In the genomic region with DNA sequence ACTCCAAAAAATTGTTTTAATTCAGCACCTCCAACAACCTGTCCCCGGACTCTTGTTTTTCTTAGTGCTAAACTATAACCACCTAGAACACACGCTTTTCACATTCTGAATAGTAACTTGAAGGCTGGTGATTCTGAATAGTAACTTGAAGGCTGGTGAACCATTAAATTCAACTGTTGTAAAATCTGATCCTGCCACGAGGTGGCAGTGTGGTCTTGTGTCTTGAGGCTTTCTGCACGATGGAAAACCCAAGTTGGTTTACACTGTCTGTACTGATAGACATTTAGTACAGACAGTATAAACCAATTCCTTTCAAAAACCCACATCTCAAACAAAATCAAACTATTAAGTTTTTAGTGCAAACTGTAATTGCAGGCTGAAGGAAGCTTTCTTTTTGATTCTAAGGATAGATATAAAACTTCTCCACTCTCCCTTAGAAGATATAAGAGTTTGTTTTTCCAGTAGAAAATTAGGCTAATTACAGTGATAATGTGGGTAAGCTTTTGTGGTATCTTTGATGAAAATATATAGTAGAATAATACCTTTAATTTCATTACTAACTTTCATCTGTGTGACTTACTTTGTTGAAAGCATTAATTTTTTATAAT, we compare ENCODE assay signal across 8 cellular contexts. TPM values are rescaled to one million over a fixed set of nuclear protein-coding genes. Genes with fewer than 3 reads are reported as not detected.
A peak's percentile ranks its signal among the peaks of the same experiment; 100 is the strongest.
DNase-seq lines count a peak whose midpoint lies in the region; ATAC-seq and TF ChIP-seq lines count a peak whose summit lies in the region.

No MANE protein-coding gene starts in this region.

- no peak overlapping the region for H3K9ac ChIP-seq in mesenchymal stem cell (ENCODE audit: low read length)

- H2BK12ac ChIP-seq in mesenchymal stem cell (ENCODE audit: low read length in 2 of 2) = no peak overlapping the region

- H3K9me3 ChIP-seq in CD4-positive, CD25-positive, alpha-beta regulatory T cell (ENCODE audit: control insufficient read depth in 2 of 2, low read length in 2 of 2) = peaks cover 1 to 5% of the 10 kb centered on the region in 2 experiments
- H3K9me3 ChIP-seq in mesenchymal stem cell (ENCODE audit: control insufficient read depth, low read length) = peaks cover 21% of the 10 kb centered on the region

- no peak overlapping the region for H3K4me3 Mint-ChIP-seq in CD4-positive, CD25-positive, alpha-beta regulatory T cell
- no peak overlapping the region for H3K4me3 Mint-ChIP-seq in activated CD8-positive, alpha-beta T cell treated with anti-CD3 and anti-CD28 coated beads for 36 hours

- H3K36me3 ChIP-seq in CD4-positive, CD25-positive, alpha-beta regulatory T cell (ENCODE audit: control insufficient read depth, insufficient read depth, low read length) = no peaks in the 10 kb centered on the region
- no peaks in the 10 kb centered on the region for H3K36me3 ChIP-seq in mesenchymal stem cell (ENCODE audit: control insufficient read depth in 1 of 2, insufficient read depth in 2 of 2, low read depth in 1 of 2, low read length in 2 of 2)

- no peaks in the 10 kb centered on the region for H3K4me1 ChIP-seq in CD4-positive, CD25-positive, alpha-beta regulatory T cell (ENCODE audit: control insufficient read depth, insufficient read depth, low read length, poor library complexity, severe bottlenecking)
- peaks cover 5% of the 10 kb centered on the region for H3K4me1 ChIP-seq in mesenchymal stem cell (ENCODE audit: control insufficient read depth, insufficient read depth, low read depth, low read length)

- no peak overlapping the region for H2BK5ac ChIP-seq in mesenchymal stem cell (ENCODE audit: low read depth, low read length, poor library complexity, severe bottlenecking)

- H3K4me3 ChIP-seq in CD4-positive, CD25-positive, alpha-beta regulatory T cell (ENCODE audit: low read depth, low read length) = no peak overlapping the region
- no peak overlapping the region for H3K4me3 ChIP-seq in mesenchymal stem cell (ENCODE audit: insufficient read depth in 1 of 2, low read depth in 1 of 2, low read length in 2 of 2)

- H2BK15ac ChIP-seq in mesenchymal stem cell (ENCODE audit: low read depth, poor library complexity, severe bottlenecking) = no peak overlapping the region

- H2AFZ ChIP-seq in mesenchymal stem cell (ENCODE audit: low read depth, low read length) = no peak overlapping the region

- no peaks in the 10 kb centered on the region for H3K36me3 Mint-ChIP-seq in CD4-positive, CD25-positive, alpha-beta regulatory T cell
- H3K36me3 Mint-ChIP-seq in activated CD8-positive, alpha-beta T cell treated with anti-CD3 and anti-CD28 coated beads for 36 hours (ENCODE audit: low read depth) = no peaks in the 10 kb centered on the region

- no peak overlapping the region for H2BK120ac ChIP-seq in mesenchymal stem cell (ENCODE audit: low read depth, low read length)

- H3K27me3 Mint-ChIP-seq in CD4-positive, CD25-positive, alpha-beta regulatory T cell = peaks cover 37% of the 10 kb centered on the region
- peaks cover 26% of the 10 kb centered on the region for H3K27me3 Mint-ChIP-seq in activated CD8-positive, alpha-beta T cell treated with anti-CD3 and anti-CD28 coated beads for 36 hours

- H3K27ac ChIP-seq in CD4-positive, CD25-positive, alpha-beta regulatory T cell (ENCODE audit: insufficient read depth, low read length, poor library complexity, severe bottlenecking) = no peak overlapping the region
- no peak overlapping the region for H3K27ac ChIP-seq in mesenchymal stem cell (ENCODE audit: low read length, poor library complexity, severe bottlenecking)

- intact Hi-C loops in activated CD8-positive, alpha-beta T cell treated with anti-CD3 and anti-CD28 coated beads for 36 hours (cut with micrococcal nuclease) = loop anchor here (2.0 kb wide), 1 partner anchor 549 kb away; no protein-coding TSS in a partner anchor

- 0% methylated on average over 1 of the region's 4 CpGs for WGBS in mesenchymal stem cell

- no peak overlapping the region for H2AK5ac ChIP-seq in mesenchymal stem cell (ENCODE audit: low read length, severe bottlenecking)

- H3K27me3 ChIP-seq in CD4-positive, CD25-positive, alpha-beta regulatory T cell (ENCODE audit: control insufficient read depth, insufficient read depth, low read length) = peaks cover 10% of the 10 kb centered on the region
- H3K27me3 ChIP-seq in mesenchymal stem cell (ENCODE audit: control insufficient read depth in 1 of 2, insufficient read depth in 1 of 2, low read length in 2 of 2) = peaks cover 0 to 20% of the 10 kb centered on the region in 2 experiments

- no peak overlapping the region for H3K4ac ChIP-seq in mesenchymal stem cell (ENCODE audit: low read depth in 1 of 2, low read length in 2 of 2)

- CTCF ChIA-PET in activated CD8-positive, alpha-beta T cell treated with anti-CD3 and anti-CD28 coated beads for 36 hours (lab: Charles Lee) = interaction anchor here (0.6 to 3.3 kb wide), 28 partner anchors 12 to 880 kb away, joined by 3 to 19 read pairs (median 4); partner anchors contain the start of gene VAPA

- TF ChIP-seq CTCF in activated CD8-positive, alpha-beta T cell treated with anti-CD3 and anti-CD28 coated beads for 36 hours (IDR thresholded peaks at IDR 0.05) = peak; percentile 68

- peaks cover 0 to 10% (median 2%) of the 10 kb centered on the region in 7 donors for H3K9me3 Mint-ChIP-seq in CD4-positive, CD25-positive, alpha-beta regulatory T cell
- H3K9me3 Mint-ChIP-seq in activated CD8-positive, alpha-beta T cell treated with anti-CD3 and anti-CD28 coated beads for 36 hours = peaks cover 9% of the 10 kb centered on the region

- H4K8ac ChIP-seq in mesenchymal stem cell (ENCODE audit: low read length) = no peak overlapping the region

- POLR2A ChIA-PET in activated CD8-positive, alpha-beta T cell treated with anti-CD3 and anti-CD28 coated beads for 36 hours (lab: Charles Lee) = interaction anchor here (1.1 kb wide), 1 partner anchor 60 kb away, joined by 3 read pairs; no protein-coding TSS in a partner anchor

- H3K79me1 ChIP-seq in mesenchymal stem cell (replicated peaks; ENCODE audit: low read length, poor library complexity, severe bottlenecking) = no peaks in the 10 kb centered on the region

- H3K4me2 ChIP-seq in mesenchymal stem cell (ENCODE audit: low read length, poor library complexity, severe bottlenecking) = no peak overlapping the region

- peak; percentile 32 to 79 (median 64) for DNase-seq in CD4-positive, CD25-positive, alpha-beta regulatory T cell
- DNase-seq in NCI-H82 (lab: John Stamatoyannopoulos, UW) (peak; percentile 89), mesenchymal stem cell (peak; percentile 79)
- DNase-seq in activated CD8-positive, alpha-beta T cell treated with anti-CD3 and anti-CD28 coated beads for 36 hours = peak; percentile 83
- DNase-seq in effector CD8-positive, alpha-beta T cell (lab: John Stamatoyannopoulos, UW) = peak; percentile 53
- peak; percentile 28 to 36 for DNase-seq in stimulated activated CD8-positive, alpha-beta memory T cell treated with anti-CD3 and anti-CD28 coated beads, Interleukin-15, amount 100 ng/mL, for 48 hours (ENCODE audit: low read depth in 2 of 2)

- no peak overlapping the region for H4K91ac ChIP-seq in mesenchymal stem cell (ENCODE audit: low read length)

- no peak overlapping the region for H3K27ac Mint-ChIP-seq in CD4-positive, CD25-positive, alpha-beta regulatory T cell
- no peak overlapping the region for H3K27ac Mint-ChIP-seq in activated CD8-positive, alpha-beta T cell treated with anti-CD3 and anti-CD28 coated beads for 36 hours

- H3K4me1 Mint-ChIP-seq in CD4-positive, CD25-positive, alpha-beta regulatory T cell = peaks cover 3 to 22% (median 5%) of the 10 kb centered on the region in 4 donors
- peaks cover 12% of the 10 kb centered on the region for H3K4me1 Mint-ChIP-seq in activated CD8-positive, alpha-beta T cell treated with anti-CD3 and anti-CD28 coated beads for 36 hours (ENCODE audit: low read depth)

- no peak overlapping the region for H3K23ac ChIP-seq in mesenchymal stem cell (ENCODE audit: low read length in 2 of 2)

- H3K14ac ChIP-seq in mesenchymal stem cell (ENCODE audit: low read length in 2 of 2) = no peak overlapping the region

- H3K18ac ChIP-seq in mesenchymal stem cell (ENCODE audit: low read depth in 1 of 2, low read length in 2 of 2) = no peak overlapping the region

- ATAC-seq in CD4-positive, CD25-positive, alpha-beta regulatory T cell (ENCODE audit: low read depth in 2 of 2) = peak; percentile 56 to 70
- ATAC-seq in HG03159 (IDR thresholded peaks at IDR 0.05; ENCODE audit: unreplicated experiment) (peak; percentile 62), HG03135 (IDR thresholded peaks at IDR 0.05; ENCODE audit: unreplicated experiment) (no peak)
- peak; percentile 69 for ATAC-seq in activated CD8-positive, alpha-beta T cell treated with anti-CD3 and anti-CD28 coated beads for 36 hours

RNA-seq across cellular contexts. Expression of gene VAPA, which starts 57.6 kb away (rescaled TPM):
- 163 TPM for total RNA-seq in CD4-positive, CD25-positive, alpha-beta regulatory T cell
- 100 to 1,000 TPM; 253 to 286 (median 269) TPM for polyA plus RNA-seq in CD4-positive, CD25-positive, alpha-beta regulatory T cell
- 100 to 1,000 TPM; 146 to 152 TPM for total RNA-seq in activated CD8-positive, alpha-beta T cell treated with anti-CD3 and anti-CD28 coated beads for 36 hours
- 185 TPM for polyA plus RNA-seq in mesenchymal stem cell (2013, experiment 1 of 2)
- 192 TPM for polyA plus RNA-seq in mesenchymal stem cell (2013, experiment 2 of 2)

Comparison
In these comparisons a context has a peak if more than half of its experiments do, and no peak if none do; other contexts are left out.
1. DNase-seq: peak in every context shown above with its lines; median percentile 89 in NCI-H82; 83 in activated CD8-positive, alpha-beta T cell treated with anti-CD3 and anti-CD28 coated beads for 36 hours; 79 in mesenchymal stem cell; 64 in CD4-positive, CD25-positive, alpha-beta regulatory T cell; 53 in effector CD8-positive, alpha-beta T cell; 32 in stimulated activated CD8-positive, alpha-beta memory T cell treated with anti-CD3 and anti-CD28 coated beads, Interleukin-15, amount 100 ng/mL, for 48 hours.